ENCODE assay signal across 14 cellular contexts in the genomic region with DNA sequence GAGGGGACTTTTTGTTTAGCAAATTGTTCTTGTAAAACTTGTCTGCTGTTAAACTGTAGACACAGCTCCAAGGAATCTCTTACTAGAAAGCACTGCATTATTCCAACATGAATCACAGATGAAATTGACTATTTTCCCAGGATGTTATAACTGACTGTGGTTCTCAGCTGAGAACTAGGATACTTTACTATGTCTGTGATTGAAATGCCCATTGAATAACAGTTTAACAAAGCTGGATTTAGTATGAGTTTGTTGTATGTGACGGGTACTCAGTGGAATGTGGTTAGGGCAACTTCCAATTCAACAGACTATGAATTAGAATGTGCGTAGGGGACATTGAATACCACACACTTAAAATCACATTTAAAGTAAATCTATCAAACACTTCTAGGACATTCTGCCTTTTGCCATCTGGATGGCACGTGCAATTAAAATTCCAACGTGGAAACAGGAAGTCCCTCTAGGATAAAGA.
DNase-seq lines count a peak whose midpoint lies in the region; ATAC-seq and TF ChIP-seq lines count a peak whose summit lies in the region.
"Had no signal": no experiment of that assay in that cellular context is flagged by ENCODE, and none has a peak within 500 bp of the region (broad histone marks: within the 10 kb centered on the region; RNA-seq: fewer than 3 reads in every experiment).

No MANE protein-coding gene starts in this region.

- 0 out of 4 replicates have a peak overlapping the region, but pooled peaks of 1 of the 2 experiments have one; percentile 24 for H4K8ac ChIP-seq in IMR-90 (ENCODE audit: low read depth in 2 of 2, low read length in 2 of 2)

- H3K9me1 ChIP-seq in IMR-90 (ENCODE audit: insufficient read depth, low read length), result peaks cover 14% of the 10 kb centered on the region

- DNase-seq in ACHN, result peak; percentile 92
- peak; percentile 99 for DNase-seq in IMR-90
- DNase-seq in body of pancreas, result peak in 1 of 4 donors; percentile 10
- peak; percentile 97 for DNase-seq in kidney glomerular epithelial cell (lab: John Stamatoyannopoulos, UW)
- no peak for DNase-seq in middle frontal gyrus (ENCODE audit: extremely low spot score, low spot score)
- no peak for DNase-seq in NAMALWA (ENCODE audit: low spot score)
- DNase-seq in ecto neural progenitor cell (ENCODE audit: low spot score), result no peak
- DNase-seq: activated naive CD4-positive, alpha-beta T cell; MM.1S; NK-92 treated with Interleukin-12 subunit alpha and Interleukin-12 subunit beta, amount 100 ng/mL, for 24 hours; spleen; stimulated activated naive CD4-positive, alpha-beta T cell treated with Interleukin-2 at 50 U/mL for 16 hours had no signal

- no peak overlapping the region for H3K4me3 ChIP-seq in IMR-90 (ENCODE audit: insufficient read depth, low read depth, low read length)
- no peak overlapping the region for H3K4me3 ChIP-seq in body of pancreas
- H3K4me3 ChIP-seq: BLaER1 treated with 17β-estradiol and CSF1 and Interleukin-3, amounts not matched to agents 10 nM and 100 nM; spleen had no signal

- peak overlapping the region; percentile 50; the same call in 1 of the 2 replicates for H3K18ac ChIP-seq in IMR-90 (ENCODE audit: low read depth, low read length)

- H3K14ac ChIP-seq in IMR-90 (replicated peaks; ENCODE audit: low read depth, low read length), result no peak overlapping the region

- H3K9me3 ChIP-seq in IMR-90 (ENCODE audit: control insufficient read depth, insufficient read depth, low read length) (no peaks in the 10 kb centered on the region), body of pancreas (no peaks in the 10 kb centered on the region)
- H3K9me3 ChIP-seq: spleen had no signal

- no peak; the same call in 1 of the 2 replicates for TF ChIP-seq RAD21 in IMR-90 (IDR thresholded peaks at IDR 0.05; ENCODE audit: low read length)

- peak; percentile 91 for ATAC-seq in IMR-90 (ENCODE audit: low read depth)
- ATAC-seq in body of pancreas, result peak; percentile 91
- ATAC-seq in GM21360 (IDR thresholded peaks at IDR 0.05; ENCODE audit: unreplicated experiment), result no peak

- H2BK120ac ChIP-seq in IMR-90 (ENCODE audit: low read depth, low read length), result peak overlapping the region; percentile 61

- H3K79me1 ChIP-seq in IMR-90 (ENCODE audit: low read depth in 1 of 2, low read length in 2 of 2), result peaks cover 0 to 4% of the 10 kb centered on the region in 2 experiments; a peak in 1 of 4 replicates

- H4K5ac ChIP-seq in IMR-90 (ENCODE audit: low read depth, low read length), result no peak overlapping the region; the same call in 1 of the 2 replicates

- peak overlapping the region; percentile 81; the same call in 1 of the 2 replicates for H3K56ac ChIP-seq in IMR-90 (ENCODE audit: extremely low read depth, insufficient read depth, low read length)

- H2AFZ ChIP-seq in IMR-90 (replicated peaks; ENCODE audit: low read length, poor library complexity), result no peak overlapping the region

- peak overlapping the region; percentile 43; the same call in 1 of the 2 replicates for H3K23ac ChIP-seq in IMR-90 (ENCODE audit: low read depth, low read length)

- H2AK9ac ChIP-seq in IMR-90 (replicated peaks; ENCODE audit: low read depth, low read length, poor library complexity), result no peak overlapping the region

- no peaks in the 10 kb centered on the region for H4K20me1 ChIP-seq in IMR-90 (ENCODE audit: insufficient read depth, low read length)
- H4K20me1 ChIP-seq: BLaER1 treated with 17β-estradiol and CSF1 and Interleukin-3, amounts not matched to agents 10 nM and 100 nM had no signal

- in situ Hi-C loops in ACHN (cut with HindIII; ENCODE audit: low pct_ligation_motif_present, low pct_unique_long_range_greater_than_20kb, low sequenced_read_pairs) (no loop called here), IMR-90 (cut with MboI; ENCODE audit: low sequenced_read_pairs) (no loop called here)

- H3K27me3 ChIP-seq in IMR-90 (ENCODE audit: control insufficient read depth, insufficient read depth, low read length), result no peaks in the 10 kb centered on the region
- no peaks in the 10 kb centered on the region for H3K27me3 ChIP-seq in body of pancreas
- H3K27me3 ChIP-seq: BLaER1 treated with 17β-estradiol and CSF1 and Interleukin-3, amounts not matched to agents 10 nM and 100 nM; spleen had no signal

- intact Hi-C loops in IMR-90 (cut with micrococcal nuclease) (loop anchor here (1.0 kb wide), 1 partner anchor 13 kb away; no protein-coding TSS in a partner anchor), body of pancreas (cut with DNase I) (no loop called here)

- H3K4me1 ChIP-seq in IMR-90 (ENCODE audit: control insufficient read depth, insufficient read depth, low read length) (peaks cover 22% of the 10 kb centered on the region), body of pancreas (no peaks in the 10 kb centered on the region)

- TF ChIP-seq POLR2A in IMR-90 (IDR thresholded peaks at IDR 0.05; ENCODE audit: low read depth, low read length) (no peak), body of pancreas (IDR thresholded peaks at IDR 0.05) (no peak)

- WGBS in IMR-90 (ENCODE audit: extremely low coverage in 2 of 2, insufficient read length in 1 of 2), 2 experiments, result no CpG with 5 or more reads among the region's 4 CpGs
- WGBS in body of pancreas, 2 donors, result 17 to 29% methylated on average over 4 of the region's 4 CpGs

- POLR2A ChIA-PET in IMR-90 (lab: Charles Lee; ENCODE audit: unreplicated experiment), result no interaction called here

- H3K4me2 ChIP-seq in IMR-90 (ENCODE audit: low read depth, low read length), result peak overlapping the region; percentile 68; the same call in 1 of the 2 replicates
- H3K4me2 ChIP-seq: BLaER1 treated with 17β-estradiol and CSF1 and Interleukin-3, amounts not matched to agents 10 nM and 100 nM had no signal

- no peak overlapping the region for H2BK15ac ChIP-seq in IMR-90 (ENCODE audit: low read depth, low read length)

- peak overlapping the region; percentile 56 for H4K91ac ChIP-seq in IMR-90 (ENCODE audit: insufficient read depth, low read depth, low read length)

- H2BK5ac ChIP-seq in IMR-90 (ENCODE audit: low read depth, low read length, poor library complexity, severe bottlenecking), result peak overlapping the region; percentile 98

- H3K27ac ChIP-seq in IMR-90 (ENCODE audit: insufficient read depth, low read length) (no peak overlapping the region), body of pancreas (peak overlapping the region in 1 of 4 donors; percentile 5)
- H3K27ac ChIP-seq: BLaER1 treated with 17β-estradiol and CSF1 and Interleukin-3, amounts not matched to agents 10 nM and 100 nM; spleen had no signal

- H3K9ac ChIP-seq in IMR-90 (ENCODE audit: low read depth, low read length), result no peak overlapping the region
- H3K9ac ChIP-seq: BLaER1 treated with 17β-estradiol and CSF1 and Interleukin-3, amounts not matched to agents 10 nM and 100 nM had no signal

- no TSS peak for BruUV-seq in IMR-90 (replicated peaks; lab: Mats Ljungman, UMichigan)

- H3K36me3 ChIP-seq in IMR-90 (ENCODE audit: control insufficient read depth, insufficient read depth, low read length) (no peaks in the 10 kb centered on the region), body of pancreas (replicated peaks in 1 of 2; ENCODE audit: insufficient read depth in 1 of 2, low read depth in 2 of 2) (no peaks in the 10 kb centered on the region)
- H3K36me3 ChIP-seq: BLaER1 treated with 17β-estradiol and CSF1 and Interleukin-3, amounts not matched to agents 10 nM and 100 nM; spleen had no signal

- dilution Hi-C loops in IMR-90 (cut with HindIII; ENCODE audit: low sequenced_read_pairs, unreplicated experiment), result no loop called here

- peak overlapping the region; percentile 57; the same call in 1 of the 2 replicates for H3K4ac ChIP-seq in IMR-90 (ENCODE audit: low read depth, low read length)

- peak overlapping the region; percentile 69; the same call in 1 of the 2 replicates for H2BK20ac ChIP-seq in IMR-90 (ENCODE audit: low read depth, low read length)

- no peak overlapping the region for H2AK5ac ChIP-seq in IMR-90 (ENCODE audit: low read depth, low read length)

- TF ChIP-seq CTCF in IMR-90 (conservative IDR thresholded peaks at IDR 0.05; ENCODE audit: low read depth, low read length), result no peak
- no peak for TF ChIP-seq CTCF in body of pancreas (IDR thresholded peaks at IDR 0.05)

- CTCF ChIA-PET in IMR-90 (lab: Yijun Ruan, JAX), result no interaction called here

TF ChIP-seq in IMR-90, 13 proteins besides CTCF, POLR2A, EP300 and RAD21 (continues in another document):
- TF ChIP-seq MXI1 (IDR thresholded peaks at IDR 0.05; ENCODE audit: borderline replicate concordance, low read depth, low read length) (no peak), CEBPB (IDR thresholded peaks at IDR 0.05; ENCODE audit: low read depth, low read length) (0 out of 2 replicates have a peak, but pooled peaks have one; percentile 14), RFX5 (IDR thresholded peaks at IDR 0.05; ENCODE audit: low read depth, low read length) (no peak; the same call in 1 of the 2 replicates), MAFK (IDR thresholded peaks at IDR 0.05; ENCODE audit: low read depth, low read length) (no peak), FOS (IDR thresholded peaks at IDR 0.05; ENCODE audit: low read depth, low read length) (peak; percentile 82), MAZ (IDR thresholded peaks at IDR 0.05; ENCODE audit: borderline replicate concordance, low read depth, low read length) (no peak), NFE2L2 (IDR thresholded peaks at IDR 0.05; ENCODE audit: low read depth, low read length) (no peak), SMC3 (IDR thresholded peaks at IDR 0.05; ENCODE audit: low read depth, low read length) (no peak; the same call in 1 of the 2 replicates), CHD1 (IDR thresholded peaks at IDR 0.05; ENCODE audit: low read depth, low read length) (no peak), BHLHE40 (IDR thresholded peaks at IDR 0.05; ENCODE audit: low read depth, low read length) (peak; percentile 99)
- TF ChIP-seq, protein P1, sequence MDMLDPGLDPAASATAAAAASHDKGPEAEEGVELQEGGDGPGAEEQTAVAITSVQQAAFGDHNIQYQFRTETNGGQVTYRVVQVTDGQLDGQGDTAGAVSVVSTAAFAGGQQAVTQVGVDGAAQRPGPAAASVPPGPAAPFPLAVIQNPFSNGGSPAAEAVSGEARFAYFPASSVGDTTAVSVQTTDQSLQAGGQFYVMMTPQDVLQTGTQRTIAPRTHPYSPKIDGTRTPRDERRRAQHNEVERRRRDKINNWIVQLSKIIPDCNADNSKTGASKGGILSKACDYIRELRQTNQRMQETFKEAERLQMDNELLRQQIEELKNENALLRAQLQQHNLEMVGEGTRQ (IDR thresholded peaks at IDR 0.05; ENCODE audit: low read depth, low read length), result no peak
- TF ChIP-seq, protein P2, sequence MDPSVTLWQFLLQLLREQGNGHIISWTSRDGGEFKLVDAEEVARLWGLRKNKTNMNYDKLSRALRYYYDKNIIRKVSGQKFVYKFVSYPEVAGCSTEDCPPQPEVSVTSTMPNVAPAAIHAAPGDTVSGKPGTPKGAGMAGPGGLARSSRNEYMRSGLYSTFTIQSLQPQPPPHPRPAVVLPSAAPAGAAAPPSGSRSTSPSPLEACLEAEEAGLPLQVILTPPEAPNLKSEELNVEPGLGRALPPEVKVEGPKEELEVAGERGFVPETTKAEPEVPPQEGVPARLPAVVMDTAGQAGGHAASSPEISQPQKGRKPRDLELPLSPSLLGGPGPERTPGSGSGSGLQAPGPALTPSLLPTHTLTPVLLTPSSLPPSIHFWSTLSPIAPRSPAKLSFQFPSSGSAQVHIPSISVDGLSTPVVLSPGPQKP (IDR thresholded peaks at IDR 0.05; ENCODE audit: borderline replicate concordance, low read depth, low read length), result no peak

Comparison
In these comparisons a context has a peak if more than half of its experiments do, and no peak if none do; other contexts are left out.
1. DNase-seq: peak in ACHN (single experiment), IMR-90 (single experiment) and kidney glomerular epithelial cell (single experiment); none in middle frontal gyrus (single experiment), NAMALWA (single experiment) and ecto neural progenitor cell (single experiment).